ENCODE assay signal across 2 cellular contexts in the genomic region with DNA sequence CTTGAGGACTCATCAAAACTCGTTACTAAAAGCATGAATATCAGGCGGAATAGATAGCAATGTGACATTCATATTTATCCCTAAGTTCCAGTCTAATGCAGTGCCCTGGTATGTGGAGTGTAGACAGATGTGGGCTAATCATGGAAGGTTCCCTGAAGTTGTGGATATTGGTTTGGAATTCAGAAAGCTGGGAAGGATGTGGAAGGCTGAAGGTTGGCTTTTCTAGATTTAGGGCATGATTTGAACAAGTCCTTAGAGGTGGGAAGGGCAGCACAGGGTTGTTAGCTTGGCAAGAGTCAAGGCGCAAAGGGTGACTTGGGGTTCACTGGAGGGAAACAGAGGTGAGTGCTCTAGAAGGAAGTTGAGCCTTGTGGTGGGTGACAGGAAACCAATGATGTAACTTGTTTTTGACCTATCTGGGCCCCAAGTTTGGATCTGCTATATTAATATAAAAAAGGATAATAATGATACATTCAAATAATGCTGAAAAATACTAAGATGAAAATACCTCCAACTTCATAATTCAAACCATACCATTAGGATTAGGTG.
TF ChIP-seq lines count a peak whose summit lies in the region.

No MANE protein-coding gene starts in this region.

TF ChIP-seq in SK-N-SH treated with all-trans-retinoic acid at 6 μM for 48 hours, 23 proteins besides CTCF, POLR2A, EP300 and RAD21 (continued from another document):
- TF ChIP-seq, protein P1, sequence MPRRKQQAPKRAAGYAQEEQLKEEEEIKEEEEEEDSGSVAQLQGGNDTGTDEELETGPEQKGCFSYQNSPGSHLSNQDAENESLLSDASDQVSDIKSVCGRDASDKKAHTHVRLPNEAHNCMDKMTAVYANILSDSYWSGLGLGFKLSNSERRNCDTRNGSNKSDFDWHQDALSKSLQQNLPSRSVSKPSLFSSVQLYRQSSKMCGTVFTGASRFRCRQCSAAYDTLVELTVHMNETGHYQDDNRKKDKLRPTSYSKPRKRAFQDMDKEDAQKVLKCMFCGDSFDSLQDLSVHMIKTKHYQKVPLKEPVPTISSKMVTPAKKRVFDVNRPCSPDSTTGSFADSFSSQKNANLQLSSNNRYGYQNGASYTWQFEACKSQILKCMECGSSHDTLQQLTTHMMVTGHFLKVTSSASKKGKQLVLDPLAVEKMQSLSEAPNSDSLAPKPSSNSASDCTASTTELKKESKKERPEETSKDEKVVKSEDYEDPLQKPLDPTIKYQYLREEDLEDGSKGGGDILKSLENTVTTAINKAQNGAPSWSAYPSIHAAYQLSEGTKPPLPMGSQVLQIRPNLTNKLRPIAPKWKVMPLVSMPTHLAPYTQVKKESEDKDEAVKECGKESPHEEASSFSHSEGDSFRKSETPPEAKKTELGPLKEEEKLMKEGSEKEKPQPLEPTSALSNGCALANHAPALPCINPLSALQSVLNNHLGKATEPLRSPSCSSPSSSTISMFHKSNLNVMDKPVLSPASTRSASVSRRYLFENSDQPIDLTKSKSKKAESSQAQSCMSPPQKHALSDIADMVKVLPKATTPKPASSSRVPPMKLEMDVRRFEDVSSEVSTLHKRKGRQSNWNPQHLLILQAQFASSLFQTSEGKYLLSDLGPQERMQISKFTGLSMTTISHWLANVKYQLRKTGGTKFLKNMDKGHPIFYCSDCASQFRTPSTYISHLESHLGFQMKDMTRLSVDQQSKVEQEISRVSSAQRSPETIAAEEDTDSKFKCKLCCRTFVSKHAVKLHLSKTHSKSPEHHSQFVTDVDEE (CRISPR knock-in tag; IDR thresholded peaks at IDR 0.05), result no peak
- no peak for TF ChIP-seq ESRRG (CRISPR knock-in tag; IDR thresholded peaks at IDR 0.05)
TF ChIP-seq in SK-N-SH treated with all-trans-retinoic acid at 6 μM for 48 hours: peak in this region for 0.

TF ChIP-seq in SK-N-SH, 30 proteins besides CTCF, POLR2A, EP300 and RAD21 (continued from another document):
- TF ChIP-seq, protein P2, sequence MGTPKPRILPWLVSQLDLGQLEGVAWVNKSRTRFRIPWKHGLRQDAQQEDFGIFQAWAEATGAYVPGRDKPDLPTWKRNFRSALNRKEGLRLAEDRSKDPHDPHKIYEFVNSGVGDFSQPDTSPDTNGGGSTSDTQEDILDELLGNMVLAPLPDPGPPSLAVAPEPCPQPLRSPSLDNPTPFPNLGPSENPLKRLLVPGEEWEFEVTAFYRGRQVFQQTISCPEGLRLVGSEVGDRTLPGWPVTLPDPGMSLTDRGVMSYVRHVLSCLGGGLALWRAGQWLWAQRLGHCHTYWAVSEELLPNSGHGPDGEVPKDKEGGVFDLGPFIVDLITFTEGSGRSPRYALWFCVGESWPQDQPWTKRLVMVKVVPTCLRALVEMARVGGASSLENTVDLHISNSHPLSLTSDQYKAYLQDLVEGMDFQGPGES (IDR thresholded peaks at IDR 0.05; ENCODE audit: low read depth, low read length), result no peak
